In the genomic region with DNA sequence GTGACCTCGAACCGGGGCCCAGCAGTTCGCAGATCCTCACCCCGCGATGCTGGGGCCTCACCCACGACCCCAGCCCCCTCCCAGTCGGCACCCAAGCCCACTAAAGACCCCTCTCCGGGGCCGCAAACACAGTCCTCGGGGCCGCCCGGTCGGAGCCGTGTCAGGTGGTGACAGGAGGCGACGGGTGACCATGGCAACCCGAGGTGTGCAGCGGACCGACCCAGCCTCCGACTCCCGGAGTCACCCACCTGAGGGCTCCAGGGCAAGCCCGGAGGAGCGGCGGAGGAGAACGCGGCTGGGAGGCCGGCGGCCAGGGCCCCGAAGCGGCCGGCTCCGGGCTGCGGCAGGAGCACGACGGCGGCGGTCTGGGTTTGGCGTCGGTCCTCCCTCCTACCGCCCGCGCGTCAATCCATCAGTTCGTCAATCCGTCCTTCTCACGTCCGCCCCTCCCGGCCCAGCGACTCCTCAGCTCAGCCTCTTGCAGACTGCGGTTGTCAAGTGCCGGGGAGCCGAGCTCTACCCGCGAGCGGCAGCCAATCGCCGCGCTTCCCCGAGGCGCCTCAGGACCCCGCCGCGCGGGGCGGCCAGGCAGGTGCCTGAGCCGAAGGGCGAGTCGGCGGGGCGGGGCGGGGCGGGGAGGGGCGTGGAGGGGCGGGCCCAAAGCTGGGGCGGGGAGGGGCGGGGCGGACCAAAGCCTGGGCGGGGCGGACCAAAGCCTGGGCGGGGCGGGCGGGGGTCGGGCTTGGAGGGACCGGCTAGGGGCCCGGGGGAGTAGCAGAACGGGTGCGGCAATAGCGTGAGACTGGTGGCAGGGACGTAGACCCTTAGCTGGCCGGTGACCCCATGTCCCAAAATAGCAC, we compare ENCODE assay signal across 1 cellular context.
TF ChIP-seq lines count a peak whose summit lies in the region.

A gene (minus strand): TSS at position 489 of the 860 bp plus-strand sequence. CDS start 18,590 bp downstream, outside the sequence.

TF ChIP-seq in K562, 482 proteins besides CTCF, POLR2A, EP300 and RAD21 (continued from another document and continues in another):
- TF ChIP-seq, protein P1, sequence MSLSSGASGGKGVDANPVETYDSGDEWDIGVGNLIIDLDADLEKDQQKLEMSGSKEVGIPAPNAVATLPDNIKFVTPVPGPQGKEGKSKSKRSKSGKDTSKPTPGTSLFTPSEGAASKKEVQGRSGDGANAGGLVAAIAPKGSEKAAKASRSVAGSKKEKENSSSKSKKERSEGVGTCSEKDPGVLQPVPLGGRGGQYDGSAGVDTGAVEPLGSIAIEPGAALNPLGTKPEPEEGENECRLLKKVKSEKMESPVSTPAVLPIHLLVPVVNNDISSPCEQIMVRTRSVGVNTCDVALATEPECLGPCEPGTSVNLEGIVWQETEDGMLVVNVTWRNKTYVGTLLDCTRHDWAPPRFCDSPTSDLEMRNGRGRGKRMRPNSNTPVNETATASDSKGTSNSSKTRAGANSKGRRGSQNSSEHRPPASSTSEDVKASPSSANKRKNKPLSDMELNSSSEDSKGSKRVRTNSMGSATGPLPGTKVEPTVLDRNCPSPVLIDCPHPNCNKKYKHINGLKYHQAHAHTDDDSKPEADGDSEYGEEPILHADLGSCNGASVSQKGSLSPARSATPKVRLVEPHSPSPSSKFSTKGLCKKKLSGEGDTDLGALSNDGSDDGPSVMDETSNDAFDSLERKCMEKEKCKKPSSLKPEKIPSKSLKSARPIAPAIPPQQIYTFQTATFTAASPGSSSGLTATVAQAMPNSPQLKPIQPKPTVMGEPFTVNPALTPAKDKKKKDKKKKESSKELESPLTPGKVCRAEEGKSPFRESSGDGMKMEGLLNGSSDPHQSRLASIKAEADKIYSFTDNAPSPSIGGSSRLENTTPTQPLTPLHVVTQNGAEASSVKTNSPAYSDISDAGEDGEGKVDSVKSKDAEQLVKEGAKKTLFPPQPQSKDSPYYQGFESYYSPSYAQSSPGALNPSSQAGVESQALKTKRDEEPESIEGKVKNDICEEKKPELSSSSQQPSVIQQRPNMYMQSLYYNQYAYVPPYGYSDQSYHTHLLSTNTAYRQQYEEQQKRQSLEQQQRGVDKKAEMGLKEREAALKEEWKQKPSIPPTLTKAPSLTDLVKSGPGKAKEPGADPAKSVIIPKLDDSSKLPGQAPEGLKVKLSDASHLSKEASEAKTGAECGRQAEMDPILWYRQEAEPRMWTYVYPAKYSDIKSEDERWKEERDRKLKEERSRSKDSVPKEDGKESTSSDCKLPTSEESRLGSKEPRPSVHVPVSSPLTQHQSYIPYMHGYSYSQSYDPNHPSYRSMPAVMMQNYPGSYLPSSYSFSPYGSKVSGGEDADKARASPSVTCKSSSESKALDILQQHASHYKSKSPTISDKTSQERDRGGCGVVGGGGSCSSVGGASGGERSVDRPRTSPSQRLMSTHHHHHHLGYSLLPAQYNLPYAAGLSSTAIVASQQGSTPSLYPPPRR (CRISPR knock-in tag; IDR thresholded peaks at IDR 0.05; ENCODE audit: borderline replicate concordance) = no peak
- TF ChIP-seq ZNF197 (CRISPR knock-in tag; IDR thresholded peaks at IDR 0.05; ENCODE audit: low read depth) (no peak), L3MBTL2 (IDR thresholded peaks at IDR 0.05) (peak; percentile 84), SMARCE1 (IDR thresholded peaks at IDR 0.05) (no peak), KLF6 (CRISPR knock-in tag; IDR thresholded peaks at IDR 0.05; ENCODE audit: borderline replicate concordance) (no peak), TAL1 (IDR thresholded peaks at IDR 0.05) (no peak), TSC22D4 (tag; IDR thresholded peaks at IDR 0.05) (no peak), SETDB1 (IDR thresholded peaks at IDR 0.05; ENCODE audit: low read length) (no peak), KAT8 (IDR thresholded peaks at IDR 0.05; ENCODE audit: low read depth) (no peak), HLTF (IDR thresholded peaks at IDR 0.05) (peak; percentile 17; the same call in 1 of the 2 replicates), PCBP1 (IDR thresholded peaks at IDR 0.05; ENCODE audit: low read depth, low read length, poor library complexity, severe bottlenecking) (peak; percentile 94), ELF2 (CRISPR knock-in tag; IDR thresholded peaks at IDR 0.05) (no peak), TRIM28 (IDR thresholded peaks at IDR 0.05) (peak; percentile 78; the same call in 1 of the 2 replicates), ZNF75A (CRISPR knock-in tag; IDR thresholded peaks at IDR 0.05) (no peak), CBFB (CRISPR knock-in tag; IDR thresholded peaks at IDR 0.05) (0 out of 2 replicates have a peak, but pooled peaks have one; percentile 43)
- TF ChIP-seq, protein P2, sequence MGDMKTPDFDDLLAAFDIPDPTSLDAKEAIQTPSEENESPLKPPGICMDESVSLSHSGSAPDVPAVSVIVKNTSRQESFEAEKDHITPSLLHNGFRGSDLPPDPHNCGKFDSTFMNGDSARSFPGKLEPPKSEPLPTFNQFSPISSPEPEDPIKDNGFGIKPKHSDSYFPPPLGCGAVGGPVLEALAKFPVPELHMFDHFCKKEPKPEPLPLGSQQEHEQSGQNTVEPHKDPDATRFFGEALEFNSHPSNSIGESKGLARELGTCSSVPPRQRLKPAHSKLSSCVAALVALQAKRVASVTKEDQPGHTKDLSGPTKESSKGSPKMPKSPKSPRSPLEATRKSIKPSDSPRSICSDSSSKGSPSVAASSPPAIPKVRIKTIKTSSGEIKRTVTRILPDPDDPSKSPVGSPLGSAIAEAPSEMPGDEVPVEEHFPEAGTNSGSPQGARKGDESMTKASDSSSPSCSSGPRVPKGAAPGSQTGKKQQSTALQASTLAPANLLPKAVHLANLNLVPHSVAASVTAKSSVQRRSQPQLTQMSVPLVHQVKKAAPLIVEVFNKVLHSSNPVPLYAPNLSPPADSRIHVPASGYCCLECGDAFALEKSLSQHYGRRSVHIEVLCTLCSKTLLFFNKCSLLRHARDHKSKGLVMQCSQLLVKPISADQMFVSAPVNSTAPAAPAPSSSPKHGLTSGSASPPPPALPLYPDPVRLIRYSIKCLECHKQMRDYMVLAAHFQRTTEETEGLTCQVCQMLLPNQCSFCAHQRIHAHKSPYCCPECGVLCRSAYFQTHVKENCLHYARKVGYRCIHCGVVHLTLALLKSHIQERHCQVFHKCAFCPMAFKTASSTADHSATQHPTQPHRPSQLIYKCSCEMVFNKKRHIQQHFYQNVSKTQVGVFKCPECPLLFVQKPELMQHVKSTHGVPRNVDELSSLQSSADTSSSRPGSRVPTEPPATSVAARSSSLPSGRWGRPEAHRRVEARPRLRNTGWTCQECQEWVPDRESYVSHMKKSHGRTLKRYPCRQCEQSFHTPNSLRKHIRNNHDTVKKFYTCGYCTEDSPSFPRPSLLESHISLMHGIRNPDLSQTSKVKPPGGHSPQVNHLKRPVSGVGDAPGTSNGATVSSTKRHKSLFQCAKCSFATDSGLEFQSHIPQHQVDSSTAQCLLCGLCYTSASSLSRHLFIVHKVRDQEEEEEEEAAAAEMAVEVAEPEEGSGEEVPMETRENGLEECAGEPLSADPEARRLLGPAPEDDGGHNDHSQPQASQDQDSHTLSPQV (IDR thresholded peaks at IDR 0.05) = no peak
- TF ChIP-seq, protein P3, sequence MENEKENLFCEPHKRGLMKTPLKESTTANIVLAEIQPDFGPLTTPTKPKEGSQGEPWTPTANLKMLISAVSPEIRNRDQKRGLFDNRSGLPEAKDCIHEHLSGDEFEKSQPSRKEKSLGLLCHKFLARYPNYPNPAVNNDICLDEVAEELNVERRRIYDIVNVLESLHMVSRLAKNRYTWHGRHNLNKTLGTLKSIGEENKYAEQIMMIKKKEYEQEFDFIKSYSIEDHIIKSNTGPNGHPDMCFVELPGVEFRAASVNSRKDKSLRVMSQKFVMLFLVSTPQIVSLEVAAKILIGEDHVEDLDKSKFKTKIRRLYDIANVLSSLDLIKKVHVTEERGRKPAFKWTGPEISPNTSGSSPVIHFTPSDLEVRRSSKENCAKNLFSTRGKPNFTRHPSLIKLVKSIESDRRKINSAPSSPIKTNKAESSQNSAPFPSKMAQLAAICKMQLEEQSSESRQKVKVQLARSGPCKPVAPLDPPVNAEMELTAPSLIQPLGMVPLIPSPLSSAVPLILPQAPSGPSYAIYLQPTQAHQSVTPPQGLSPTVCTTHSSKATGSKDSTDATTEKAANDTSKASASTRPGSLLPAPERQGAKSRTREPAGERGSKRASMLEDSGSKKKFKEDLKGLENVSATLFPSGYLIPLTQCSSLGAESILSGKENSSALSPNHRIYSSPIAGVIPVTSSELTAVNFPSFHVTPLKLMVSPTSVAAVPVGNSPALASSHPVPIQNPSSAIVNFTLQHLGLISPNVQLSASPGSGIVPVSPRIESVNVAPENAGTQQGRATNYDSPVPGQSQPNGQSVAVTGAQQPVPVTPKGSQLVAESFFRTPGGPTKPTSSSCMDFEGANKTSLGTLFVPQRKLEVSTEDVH (IDR thresholded peaks at IDR 0.05; ENCODE audit: low read depth, partially characterized antibody) = no peak
- TF ChIP-seq, protein P4, sequence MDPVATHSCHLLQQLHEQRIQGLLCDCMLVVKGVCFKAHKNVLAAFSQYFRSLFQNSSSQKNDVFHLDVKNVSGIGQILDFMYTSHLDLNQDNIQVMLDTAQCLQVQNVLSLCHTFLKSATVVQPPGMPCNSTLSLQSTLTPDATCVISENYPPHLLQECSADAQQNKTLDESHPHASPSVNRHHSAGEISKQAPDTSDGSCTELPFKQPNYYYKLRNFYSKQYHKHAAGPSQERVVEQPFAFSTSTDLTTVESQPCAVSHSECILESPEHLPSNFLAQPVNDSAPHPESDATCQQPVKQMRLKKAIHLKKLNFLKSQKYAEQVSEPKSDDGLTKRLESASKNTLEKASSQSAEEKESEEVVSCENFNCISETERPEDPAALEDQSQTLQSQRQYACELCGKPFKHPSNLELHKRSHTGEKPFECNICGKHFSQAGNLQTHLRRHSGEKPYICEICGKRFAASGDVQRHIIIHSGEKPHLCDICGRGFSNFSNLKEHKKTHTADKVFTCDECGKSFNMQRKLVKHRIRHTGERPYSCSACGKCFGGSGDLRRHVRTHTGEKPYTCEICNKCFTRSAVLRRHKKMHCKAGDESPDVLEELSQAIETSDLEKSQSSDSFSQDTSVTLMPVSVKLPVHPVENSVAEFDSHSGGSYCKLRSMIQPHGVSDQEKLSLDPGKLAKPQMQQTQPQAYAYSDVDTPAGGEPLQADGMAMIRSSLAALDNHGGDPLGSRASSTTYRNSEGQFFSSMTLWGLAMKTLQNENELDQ (CRISPR knock-in tag; IDR thresholded peaks at IDR 0.05; ENCODE audit: borderline replicate concordance) = no peak
- TF ChIP-seq, protein P5, sequence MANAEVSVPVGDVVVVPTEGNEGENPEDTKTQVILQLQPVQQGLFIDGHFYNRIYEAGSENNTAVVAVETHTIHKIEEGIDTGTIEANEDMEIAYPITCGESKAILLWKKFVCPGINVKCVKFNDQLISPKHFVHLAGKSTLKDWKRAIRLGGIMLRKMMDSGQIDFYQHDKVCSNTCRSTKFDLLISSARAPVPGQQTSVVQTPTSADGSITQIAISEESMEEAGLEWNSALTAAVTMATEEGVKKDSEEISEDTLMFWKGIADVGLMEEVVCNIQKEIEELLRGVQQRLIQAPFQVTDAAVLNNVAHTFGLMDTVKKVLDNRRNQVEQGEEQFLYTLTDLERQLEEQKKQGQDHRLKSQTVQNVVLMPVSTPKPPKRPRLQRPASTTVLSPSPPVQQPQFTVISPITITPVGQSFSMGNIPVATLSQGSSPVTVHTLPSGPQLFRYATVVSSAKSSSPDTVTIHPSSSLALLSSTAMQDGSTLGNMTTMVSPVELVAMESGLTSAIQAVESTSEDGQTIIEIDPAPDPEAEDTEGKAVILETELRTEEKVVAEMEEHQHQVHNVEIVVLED (CRISPR knock-in tag; IDR thresholded peaks at IDR 0.05) = peak; percentile 88
- TF ChIP-seq, protein P6, sequence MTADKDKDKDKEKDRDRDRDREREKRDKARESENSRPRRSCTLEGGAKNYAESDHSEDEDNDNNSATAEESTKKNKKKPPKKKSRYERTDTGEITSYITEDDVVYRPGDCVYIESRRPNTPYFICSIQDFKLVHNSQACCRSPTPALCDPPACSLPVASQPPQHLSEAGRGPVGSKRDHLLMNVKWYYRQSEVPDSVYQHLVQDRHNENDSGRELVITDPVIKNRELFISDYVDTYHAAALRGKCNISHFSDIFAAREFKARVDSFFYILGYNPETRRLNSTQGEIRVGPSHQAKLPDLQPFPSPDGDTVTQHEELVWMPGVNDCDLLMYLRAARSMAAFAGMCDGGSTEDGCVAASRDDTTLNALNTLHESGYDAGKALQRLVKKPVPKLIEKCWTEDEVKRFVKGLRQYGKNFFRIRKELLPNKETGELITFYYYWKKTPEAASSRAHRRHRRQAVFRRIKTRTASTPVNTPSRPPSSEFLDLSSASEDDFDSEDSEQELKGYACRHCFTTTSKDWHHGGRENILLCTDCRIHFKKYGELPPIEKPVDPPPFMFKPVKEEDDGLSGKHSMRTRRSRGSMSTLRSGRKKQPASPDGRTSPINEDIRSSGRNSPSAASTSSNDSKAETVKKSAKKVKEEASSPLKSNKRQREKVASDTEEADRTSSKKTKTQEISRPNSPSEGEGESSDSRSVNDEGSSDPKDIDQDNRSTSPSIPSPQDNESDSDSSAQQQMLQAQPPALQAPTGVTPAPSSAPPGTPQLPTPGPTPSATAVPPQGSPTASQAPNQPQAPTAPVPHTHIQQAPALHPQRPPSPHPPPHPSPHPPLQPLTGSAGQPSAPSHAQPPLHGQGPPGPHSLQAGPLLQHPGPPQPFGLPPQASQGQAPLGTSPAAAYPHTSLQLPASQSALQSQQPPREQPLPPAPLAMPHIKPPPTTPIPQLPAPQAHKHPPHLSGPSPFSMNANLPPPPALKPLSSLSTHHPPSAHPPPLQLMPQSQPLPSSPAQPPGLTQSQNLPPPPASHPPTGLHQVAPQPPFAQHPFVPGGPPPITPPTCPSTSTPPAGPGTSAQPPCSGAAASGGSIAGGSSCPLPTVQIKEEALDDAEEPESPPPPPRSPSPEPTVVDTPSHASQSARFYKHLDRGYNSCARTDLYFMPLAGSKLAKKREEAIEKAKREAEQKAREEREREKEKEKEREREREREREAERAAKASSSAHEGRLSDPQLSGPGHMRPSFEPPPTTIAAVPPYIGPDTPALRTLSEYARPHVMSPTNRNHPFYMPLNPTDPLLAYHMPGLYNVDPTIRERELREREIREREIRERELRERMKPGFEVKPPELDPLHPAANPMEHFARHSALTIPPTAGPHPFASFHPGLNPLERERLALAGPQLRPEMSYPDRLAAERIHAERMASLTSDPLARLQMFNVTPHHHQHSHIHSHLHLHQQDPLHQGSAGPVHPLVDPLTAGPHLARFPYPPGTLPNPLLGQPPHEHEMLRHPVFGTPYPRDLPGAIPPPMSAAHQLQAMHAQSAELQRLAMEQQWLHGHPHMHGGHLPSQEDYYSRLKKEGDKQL (CRISPR knock-in tag; IDR thresholded peaks at IDR 0.05; ENCODE audit: borderline replicate concordance) = peak; percentile 76; the same call in 1 of the 2 replicates
- TF ChIP-seq, protein P7, sequence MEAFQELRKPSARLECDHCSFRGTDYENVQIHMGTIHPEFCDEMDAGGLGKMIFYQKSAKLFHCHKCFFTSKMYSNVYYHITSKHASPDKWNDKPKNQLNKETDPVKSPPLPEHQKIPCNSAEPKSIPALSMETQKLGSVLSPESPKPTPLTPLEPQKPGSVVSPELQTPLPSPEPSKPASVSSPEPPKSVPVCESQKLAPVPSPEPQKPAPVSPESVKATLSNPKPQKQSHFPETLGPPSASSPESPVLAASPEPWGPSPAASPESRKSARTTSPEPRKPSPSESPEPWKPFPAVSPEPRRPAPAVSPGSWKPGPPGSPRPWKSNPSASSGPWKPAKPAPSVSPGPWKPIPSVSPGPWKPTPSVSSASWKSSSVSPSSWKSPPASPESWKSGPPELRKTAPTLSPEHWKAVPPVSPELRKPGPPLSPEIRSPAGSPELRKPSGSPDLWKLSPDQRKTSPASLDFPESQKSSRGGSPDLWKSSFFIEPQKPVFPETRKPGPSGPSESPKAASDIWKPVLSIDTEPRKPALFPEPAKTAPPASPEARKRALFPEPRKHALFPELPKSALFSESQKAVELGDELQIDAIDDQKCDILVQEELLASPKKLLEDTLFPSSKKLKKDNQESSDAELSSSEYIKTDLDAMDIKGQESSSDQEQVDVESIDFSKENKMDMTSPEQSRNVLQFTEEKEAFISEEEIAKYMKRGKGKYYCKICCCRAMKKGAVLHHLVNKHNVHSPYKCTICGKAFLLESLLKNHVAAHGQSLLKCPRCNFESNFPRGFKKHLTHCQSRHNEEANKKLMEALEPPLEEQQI (IDR thresholded peaks at IDR 0.05) = no peak
